Comparison of ENCODE assay signal across 27 cellular contexts in the genomic region with DNA sequence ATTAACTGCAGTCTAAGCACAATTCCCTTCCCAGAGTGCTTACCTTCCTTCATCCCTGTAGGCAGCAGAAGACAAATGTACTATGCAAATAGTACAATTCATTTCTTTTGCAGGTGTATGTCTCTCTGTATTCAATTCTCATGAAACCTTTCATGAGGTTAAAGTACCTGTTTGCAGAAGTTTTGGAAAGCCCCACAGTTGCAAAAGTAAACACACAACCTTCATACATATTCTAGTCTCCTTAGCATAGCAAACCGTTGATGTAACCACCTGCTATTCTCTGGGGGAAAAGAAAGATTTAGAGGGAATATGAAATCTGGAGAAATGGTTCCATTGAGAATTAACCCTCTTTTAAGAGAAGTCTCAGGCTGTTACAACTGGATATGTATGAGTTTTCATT.
"Had no signal": no experiment of that assay in that cellular context is flagged by ENCODE, and none has a peak within 500 bp of the region (broad histone marks: within the 10 kb centered on the region; RNA-seq: fewer than 3 reads in every experiment).

No MANE protein-coding gene starts in this region.

- DNase-seq: dermis blood vessel endothelial cell; effector memory CD4-positive, alpha-beta T cell; foreskin keratinocyte; heart left ventricle; hippocampal formation; left cardiac atrium; left ventricle myocardium superior; naive thymus-derived CD8-positive, alpha-beta T cell; nephron progenitor cell; nucleus accumbens; posterior cingulate gyrus; psoas muscle; right cardiac atrium; spleen; stimulated activated CD4-positive, alpha-beta T cell treated with anti-CD3 and anti-CD28 coated beads, Interleukin-4, amount 100 ng/mL, for 4 hours; stimulated activated naive CD8-positive, alpha-beta T cell treated with anti-CD3 and anti-CD28 coated beads, Interleukin-15, Interleukin-2, amounts not matched to agents 100 U/mL and 50 U/mL, for 24 hours; substantia nigra; upper lobe of right lung; uterus had no signal

- H3K9me3 ChIP-seq: esophagus muscularis mucosa, psoas muscle, thoracic aorta, tibial nerve, upper lobe of right lung, uterus had no signal

- H3K36me3 ChIP-seq: esophagus muscularis mucosa, gastroesophageal sphincter, heart left ventricle, spleen, thoracic aorta, tibial nerve, upper lobe of right lung, uterus had no signal

- H3K27ac ChIP-seq: coronary artery, esophagus muscularis mucosa, foreskin keratinocyte, gastroesophageal sphincter, heart left ventricle, psoas muscle, skin epidermis, spleen, thoracic aorta, tibial nerve, upper lobe of right lung, uterus had no signal

- H3K4me1 ChIP-seq: esophagus muscularis mucosa, foreskin keratinocyte, gastroesophageal sphincter, heart left ventricle, psoas muscle, spleen, tibial nerve, upper lobe of right lung, uterus had no signal

- ATAC-seq: foreskin keratinocyte; gastroesophageal sphincter; heart left ventricle; left cardiac atrium; left ventricle myocardium superior; naive thymus-derived CD8-positive, alpha-beta T cell; psoas muscle; right cardiac atrium; stimulated activated memory B cell treated with anti-CD40 and anti-IgM and Interleukin-4, amounts not matched to agents 10 μg/mL and 1 μg/mL and 100 μg/mL, for 72 hours; stimulated activated naive CD8-positive, alpha-beta T cell treated with anti-CD3 and anti-CD28 coated beads, Interleukin-15, Interleukin-2, amounts not matched to agents 100 U/mL and 50 U/mL, for 24 hours; upper lobe of right lung had no signal

- H3K27me3 ChIP-seq: esophagus muscularis mucosa, foreskin keratinocyte, gastroesophageal sphincter, heart left ventricle, spleen, tibial nerve, upper lobe of right lung, uterus had no signal

- H3K4me3 ChIP-seq: coronary artery, esophagus muscularis mucosa, gastroesophageal sphincter, heart left ventricle, lung, psoas muscle, skin epidermis, spleen, thoracic aorta, tibial nerve, upper lobe of right lung, uterus had no signal
